10 cellular contexts compared by ENCODE assay signal in the genomic region with DNA sequence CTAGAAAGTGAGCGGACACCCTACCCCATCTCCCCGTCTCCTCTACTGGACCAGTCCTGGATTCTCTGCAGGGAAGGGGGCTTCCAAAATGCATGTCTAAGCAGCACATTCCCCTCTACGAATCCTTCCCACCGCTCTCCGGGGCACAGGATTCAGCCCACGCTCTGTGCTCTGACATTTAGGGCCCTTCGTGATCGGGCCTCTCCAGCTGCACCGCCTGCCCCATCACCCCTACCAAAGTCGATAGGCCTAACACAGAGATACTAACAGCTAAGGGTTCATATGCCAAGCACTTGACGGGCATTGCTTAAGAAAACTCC. TPM values are rescaled to one million over a fixed set of nuclear protein-coding genes. Genes with fewer than 3 reads are reported as not detected.
A peak's percentile ranks its signal among the peaks of the same experiment; 100 is the strongest.
DNase-seq lines count a peak whose midpoint lies in the region; ATAC-seq and TF ChIP-seq lines count a peak whose summit lies in the region.
"Had no signal": no experiment of that assay in that cellular context is flagged by ENCODE, and none has a peak within 500 bp of the region (broad histone marks: within the 10 kb centered on the region; RNA-seq: fewer than 3 reads in every experiment).

No MANE protein-coding gene starts in this region.

- ATAC-seq in memory B cell (ENCODE audit: low read depth): no peak
- ATAC-seq in HG02678 (IDR thresholded peaks at IDR 0.05; ENCODE audit: unreplicated experiment): no peak

- peaks cover 24 to 42% (median 27%) of the 10 kb centered on the region in 3 donors for H3K36me3 ChIP-seq in tibial artery

- peak overlapping the region; percentile 73 to 91 for H3K27ac ChIP-seq in tibial artery

- peak overlapping the region; percentile 57 for H3K4me3 Mint-ChIP-seq in activated naive CD4-positive, alpha-beta T cell treated with anti-CD3 and anti-CD28 coated beads, Interleukin-2, amount 10 ng/mL, durations not matched to agents 7 days and 5 days
- H3K4me3 Mint-ChIP-seq in MCF 10A (ENCODE audit: unreplicated experiment) (peak overlapping the region; percentile 31), memory B cell (peak overlapping the region; percentile 79)

- no peaks in the 10 kb centered on the region for H3K27me3 ChIP-seq in tibial artery

- POLR2A ChIA-PET in MCF 10A (lab: Yijun Ruan, JAX): no interaction called here

- no peaks in the 10 kb centered on the region for H3K9me3 ChIP-seq in tibial artery

- H3K9me3 Mint-ChIP-seq in activated naive CD4-positive, alpha-beta T cell treated with anti-CD3 and anti-CD28 coated beads, Interleukin-2, amount 10 ng/mL, durations not matched to agents 7 days and 5 days: no peaks in the 10 kb centered on the region
- H3K9me3 Mint-ChIP-seq in MCF 10A (ENCODE audit: unreplicated experiment) (no peaks in the 10 kb centered on the region), memory B cell (no peaks in the 10 kb centered on the region)

- no peaks in the 10 kb centered on the region for H3K27me3 Mint-ChIP-seq in activated naive CD4-positive, alpha-beta T cell treated with anti-CD3 and anti-CD28 coated beads, Interleukin-2, amount 10 ng/mL, durations not matched to agents 7 days and 5 days
- H3K27me3 Mint-ChIP-seq in MCF 10A (ENCODE audit: insufficient read depth, unreplicated experiment) (no peaks in the 10 kb centered on the region), memory B cell (no peaks in the 10 kb centered on the region)

- peaks cover 0 to 17% (median 8%) of the 10 kb centered on the region in 4 donors for H3K4me1 ChIP-seq in tibial artery

- intact Hi-C loops in MCF 10A (cut with micrococcal nuclease): no loop called here
- intact Hi-C loops in tibial artery (cut with DNase I; ENCODE audit: low total_unique reads): no loop called here

- H3K4me1 Mint-ChIP-seq in activated naive CD4-positive, alpha-beta T cell treated with anti-CD3 and anti-CD28 coated beads, Interleukin-2, amount 10 ng/mL, durations not matched to agents 7 days and 5 days: peaks cover 35% of the 10 kb centered on the region
- H3K4me1 Mint-ChIP-seq in MCF 10A (ENCODE audit: insufficient read depth, unreplicated experiment): peaks cover 6% of the 10 kb centered on the region
- peaks cover 9% of the 10 kb centered on the region for H3K4me1 Mint-ChIP-seq in memory B cell

- H3K27ac Mint-ChIP-seq in activated naive CD4-positive, alpha-beta T cell treated with anti-CD3 and anti-CD28 coated beads, Interleukin-2, amount 10 ng/mL, durations not matched to agents 7 days and 5 days: no peak overlapping the region
- H3K27ac Mint-ChIP-seq in MCF 10A (ENCODE audit: low read depth, unreplicated experiment) (no peak overlapping the region), memory B cell (no peak overlapping the region)

- CTCF ChIA-PET in activated naive CD4-positive, alpha-beta T cell treated with anti-CD3 and anti-CD28 coated beads, Interleukin-2, amount 10 ng/mL, durations not matched to agents 7 days and 5 days (lab: Charles Lee): no interaction called here
- CTCF ChIA-PET in MCF 10A (lab: Yijun Ruan, JAX): interaction anchor here (0.7 kb wide), 1 partner anchor 491 kb away, joined by 3 read pairs; no protein-coding TSS in a partner anchor

- no TSS peak for BruUV-seq in MCF 10A (replicated peaks; lab: Mats Ljungman, UMichigan)

- H3K4me3 ChIP-seq in tibial artery: peak overlapping the region; percentile 78 to 98

- no peak for TF ChIP-seq CTCF in MCF 10A (IDR thresholded peaks at IDR 0.05; ENCODE audit: unreplicated experiment)
- no peak for TF ChIP-seq CTCF in tibial artery (IDR thresholded peaks at IDR 0.05)
- no peak for TF ChIP-seq CTCF in GM13977 (IDR thresholded peaks at IDR 0.05; ENCODE audit: extremely low read depth, insufficient read depth, missing control alignments)

- no peak for DNase-seq in activated naive CD4-positive, alpha-beta T cell treated with anti-CD3 and anti-CD28 coated beads, Interleukin-2, amount 10 ng/mL, durations not matched to agents 7 days and 5 days
- no peak for DNase-seq in activated naive CD4-positive, alpha-beta T cell (lab: John Stamatoyannopoulos, UW)
- DNase-seq in MCF 10A (ENCODE audit: unreplicated experiment): no peak
- no peak for DNase-seq in memory B cell (ENCODE audit: low spot score in 2 of 2)
- DNase-seq in tibial artery: peak in 1 of 2 donors; percentile 54
- DNase-seq in NCI-H748 treated with DMSO at 0.1 percent for 48 hours (lab: John Stamatoyannopoulos, UW): no peak
- no peak for DNase-seq in GM13977 (ENCODE audit: low spot score)
- DNase-seq: activated gamma-delta T cell treated with Interleukin-2 at 50 U/mL for 16 hours, MV-4-11 had no signal

- H3K36me3 Mint-ChIP-seq in activated naive CD4-positive, alpha-beta T cell treated with anti-CD3 and anti-CD28 coated beads, Interleukin-2, amount 10 ng/mL, durations not matched to agents 7 days and 5 days: peaks cover 17% of the 10 kb centered on the region
- H3K36me3 Mint-ChIP-seq in MCF 10A (ENCODE audit: insufficient read depth, unreplicated experiment) (no peaks in the 10 kb centered on the region), memory B cell (peaks cover 9% of the 10 kb centered on the region)

- in situ Hi-C loops in GM13977 (cut with MboI; ENCODE audit: low pct_unique_long_range_greater_than_20kb, low sequenced_read_pairs, unreplicated experiment): no loop called here

RNA-seq across cellular contexts. Expression of gene ARL10, which starts 1.2 kb away (rescaled TPM):
- 1.1 and 1.3 TPM in 2 replicates for total RNA-seq in MCF 10A (2022)

RNA-seq across cellular contexts. Expression of gene KIAA1191, which starts 5.0 kb away (rescaled TPM):
- total RNA-seq in MCF 10A (2022): 83.8 and 92.0 TPM in 2 replicates

RNA-seq across cellular contexts. Expression of gene NOP16, which starts 21.9 kb away (rescaled TPM):
- 90.9 and 134 TPM in 2 replicates for total RNA-seq in MCF 10A (2022)

RNA-seq across cellular contexts. Expression of gene HIGD2A, which starts 22.0 kb away (rescaled TPM):
- total RNA-seq in MCF 10A (2022): 167 and 196 TPM in 2 replicates

RNA-seq across cellular contexts. Expression of gene CLTB, which starts 49.8 kb away (rescaled TPM):
- total RNA-seq in MCF 10A (2022): 333 and 339 TPM in 2 replicates
